ENCODE assay signal across 8 cellular contexts in genomic region chr9:88075966-88076285, GRCh38.
DNase-seq lines count a peak whose midpoint lies in the region; ATAC-seq and TF ChIP-seq lines count a peak whose summit lies in the region.

No MANE protein-coding gene starts in this region.

- H3K27ac ChIP-seq in 22Rv1 (peak overlapping the region; percentile 54), HUES6 (ENCODE audit: low read depth, low read length) (no peak overlapping the region), muscle layer of colon (ENCODE audit: low read depth, low read length) (peak overlapping the region; percentile 49)

- H3K4me3 ChIP-seq in HUES6 (ENCODE audit: low read depth, low read length): peak overlapping the region; percentile 78
- H3K4me3 ChIP-seq in muscle layer of colon (ENCODE audit: low read depth in 1 of 2, low read length in 2 of 2): peak overlapping the region; percentile 74 to 77

- H3K27me3 ChIP-seq in HUES6 (ENCODE audit: control insufficient read depth, insufficient read depth, low read length) (peaks cover 31% of the 10 kb centered on the region), muscle layer of colon (ENCODE audit: control insufficient read depth in 1 of 2, insufficient read depth in 2 of 2, low read length in 2 of 2) (no peaks in the 10 kb centered on the region)

- H3K36me3 Mint-ChIP-seq in chondrocyte (ENCODE audit: low read depth): no peaks in the 10 kb centered on the region

- H3K9me3 Mint-ChIP-seq in chondrocyte (ENCODE audit: low read depth): no peaks in the 10 kb centered on the region

- H3K9ac ChIP-seq in HUES6 (ENCODE audit: low read length): peak overlapping the region; percentile 49
- peak overlapping the region; percentile 13 for H3K9ac ChIP-seq in muscle layer of colon (ENCODE audit: low read length)

- DNase-seq in chondrocyte (ENCODE audit: low spot score): no peak
- DNase-seq in NCI-H69 (lab: John Stamatoyannopoulos, UW): no peak
- no peak for DNase-seq in Ammon's horn (ENCODE audit: low spot score)

- H3K9me3 ChIP-seq in HUES6 (ENCODE audit: control insufficient read depth, insufficient read depth, low read depth, low read length) (no peaks in the 10 kb centered on the region), muscle layer of colon (ENCODE audit: low read length) (no peaks in the 10 kb centered on the region)

- H3K27ac Mint-ChIP-seq in chondrocyte (ENCODE audit: unreplicated experiment): peak overlapping the region; percentile 91

- TF ChIP-seq CTCF in 22Rv1 (IDR thresholded peaks at IDR 0.05): no peak
- TF ChIP-seq CTCF in chondrocyte (IDR thresholded peaks at IDR 0.05): no peak

- H3K4me1 Mint-ChIP-seq in chondrocyte (ENCODE audit: low read depth): peaks cover 17% of the 10 kb centered on the region

- H3K4me1 ChIP-seq in HUES6 (ENCODE audit: control insufficient read depth, insufficient read depth, low read length) (peaks cover 14% of the 10 kb centered on the region; the same call in 1 of the 2 replicates), muscle layer of colon (ENCODE audit: insufficient read depth, low read length) (peaks cover 6% of the 10 kb centered on the region)

- peak overlapping the region; percentile 87 for H3K4me3 Mint-ChIP-seq in chondrocyte (ENCODE audit: unreplicated experiment)

- H3K36me3 ChIP-seq in HUES6 (ENCODE audit: control insufficient read depth, insufficient read depth, low read length): no peaks in the 10 kb centered on the region
- no peaks in the 10 kb centered on the region for H3K36me3 ChIP-seq in muscle layer of colon (ENCODE audit: insufficient read depth, low read length)

- ATAC-seq in GM19395 (IDR thresholded peaks at IDR 0.05; ENCODE audit: unreplicated experiment) (no peak), HG03571 (IDR thresholded peaks at IDR 0.05; ENCODE audit: unreplicated experiment) (no peak)

- peaks cover 9% of the 10 kb centered on the region for H3K27me3 Mint-ChIP-seq in chondrocyte (ENCODE audit: low read depth)
